9 cellular contexts compared by ENCODE assay signal in the genomic region with DNA sequence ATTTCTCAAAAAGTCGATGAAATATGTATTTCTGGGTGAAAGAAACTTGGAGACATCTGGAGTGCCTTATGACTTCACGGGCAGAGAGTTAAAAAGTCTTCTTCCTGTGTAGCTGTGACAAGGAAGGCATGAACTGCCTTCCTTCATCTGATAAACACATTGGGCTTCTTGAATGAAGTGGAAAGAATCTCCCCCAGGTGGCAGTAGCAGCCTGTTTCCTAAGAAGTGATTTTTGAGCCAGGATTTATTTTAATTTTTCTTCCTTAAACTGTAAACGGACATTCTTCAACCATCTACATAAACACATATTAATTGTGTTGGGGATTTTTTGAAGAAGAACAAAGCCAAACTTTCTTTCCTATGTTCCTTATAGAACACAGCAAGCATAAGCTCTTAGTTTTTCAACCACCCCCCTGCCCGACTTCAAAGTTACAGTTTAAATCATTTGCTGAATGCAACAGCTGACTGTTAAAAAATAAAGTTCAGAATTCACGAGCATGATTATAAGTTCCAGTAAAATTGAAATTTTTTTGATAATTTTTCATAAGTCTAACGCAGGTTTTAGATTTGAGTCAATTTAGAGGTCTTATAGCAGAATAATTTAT. TPM values are rescaled to one million over a fixed set of nuclear protein-coding genes. Genes with fewer than 3 reads are reported as not detected.
DNase-seq lines count a peak whose midpoint lies in the region; ATAC-seq and TF ChIP-seq lines count a peak whose summit lies in the region.
"Had no signal": no experiment of that assay in that cellular context is flagged by ENCODE, and none has a peak within 500 bp of the region (broad histone marks: within the 10 kb centered on the region; RNA-seq: fewer than 3 reads in every experiment).

No MANE protein-coding gene starts in this region.

- H4K20me1 ChIP-seq in osteoblast (ENCODE audit: insufficient read depth, low read length), result no peaks in the 10 kb centered on the region

- peak overlapping the region; percentile 84 for H2AFZ ChIP-seq in osteoblast (ENCODE audit: low read length)

- H3K9me3 ChIP-seq in SJCRH30 (replicated peaks) (no peaks in the 10 kb centered on the region), osteoblast (ENCODE audit: low read depth, low read length) (no peaks in the 10 kb centered on the region)

- peak; percentile 46 for ATAC-seq in esophagus mucosa
- ATAC-seq in GM19324 (IDR thresholded peaks at IDR 0.05; ENCODE audit: low FRiP score, unreplicated experiment), result no peak

- DNase-seq in NCI-H524 (lab: John Stamatoyannopoulos, UW) (peak; percentile 14 to 30), NCI-H524 treated with DMSO at 0.1 percent for 48 hours (lab: John Stamatoyannopoulos, UW) (no peak), GM20000 (ENCODE audit: low spot score) (peak; percentile 28), HT1080 (ENCODE audit: low read depth) (peak; percentile 71), SJCRH30 (peak; percentile 33 to 69), osteoblast (ENCODE audit: insufficient read length, low spot score, missing footprints) (no peak)

- no peak overlapping the region for H3K4me3 ChIP-seq in SJCRH30
- peak overlapping the region; percentile 48 for H3K4me3 ChIP-seq in osteoblast (ENCODE audit: insufficient read depth, low read length)

- no peaks in the 10 kb centered on the region for H3K36me3 ChIP-seq in SJCRH30
- H3K36me3 ChIP-seq in osteoblast (ENCODE audit: insufficient read depth, low read length), result no peaks in the 10 kb centered on the region

- H3K4me1 ChIP-seq in SJCRH30, result no peaks in the 10 kb centered on the region
- H3K4me1 ChIP-seq in osteoblast (ENCODE audit: insufficient read depth, low read length), result peaks cover 26% of the 10 kb centered on the region

- H3K27me3 ChIP-seq in SJCRH30 (no peaks in the 10 kb centered on the region), osteoblast (ENCODE audit: insufficient read depth, low read length) (no peaks in the 10 kb centered on the region)

- H3K79me2 ChIP-seq in osteoblast (ENCODE audit: insufficient read depth, low read length), result no peaks in the 10 kb centered on the region

- peak overlapping the region; percentile 76 for H3K4me2 ChIP-seq in osteoblast (ENCODE audit: insufficient read depth, low read length)

- TF ChIP-seq CTCF in GM20000 (IDR thresholded peaks at IDR 0.05; ENCODE audit: extremely low read depth, missing control alignments) (peak; percentile 10), osteoblast (IDR thresholded peaks at IDR 0.05; ENCODE audit: extremely low read depth, low read depth, low read length) (peak; percentile 84)

- H3K27ac ChIP-seq in SJCRH30 (no peak overlapping the region), osteoblast (ENCODE audit: low read depth, low read length) (no peak overlapping the region)

RNA-seq across cellular contexts. Expression of a gene that starts 1.0 kb away (rescaled TPM):
- total RNA-seq in HT1080 (2014; rRNA removed; shearing (Covaris generic)), result not detected in 2 replicates
- not detected in 2 replicates for polyA plus RNA-seq in HT1080 (2015; cell fraction: cytosol; rRNA removed)
- not detected in 2 replicates for polyA plus RNA-seq in HT1080 (2015; cell fraction: nucleus; rRNA removed)
- total RNA-seq in SJCRH30 (2014; rRNA removed; shearing (Covaris generic)), result not detected in 2 replicates
- not detected for total RNA-seq in esophagus mucosa
- total RNA-seq in osteoblast, result not detected in 2 replicates
- total RNA-seq: urinary bladder had no signal
- polyA plus RNA-seq: urinary bladder had no signal

RNA-seq across cellular contexts. Expression of a gene that starts 53.2 kb away (rescaled TPM):
- total RNA-seq in HT1080 (2014; rRNA removed; shearing (Covaris generic)), result 29.6 and 30.1 TPM in 2 replicates
- polyA plus RNA-seq in HT1080 (2015; cell fraction: cytosol; rRNA removed), result 30.6 and 30.9 TPM in 2 replicates
- polyA plus RNA-seq in HT1080 (2015; cell fraction: nucleus; rRNA removed), result 34.4 and 41.1 TPM in 2 replicates
- 32.6 and 35.4 TPM in 2 replicates for total RNA-seq in SJCRH30 (2014; rRNA removed; shearing (Covaris generic))
- total RNA-seq in esophagus mucosa (32.8 TPM), osteoblast (27.9 and 28.6 TPM in 2 replicates)

RNA-seq across cellular contexts. Expression of a gene that starts 53.5 kb away (rescaled TPM):
- total RNA-seq in HT1080 (2014; rRNA removed; shearing (Covaris generic)), result 11.2 and 13.8 TPM in 2 replicates
- polyA plus RNA-seq in HT1080 (2015; cell fraction: cytosol; rRNA removed), result 7.6 and 9.8 TPM in 2 replicates
- 47.4 and 49.7 TPM in 2 replicates for polyA plus RNA-seq in HT1080 (2015; cell fraction: nucleus; rRNA removed)
- 20.3 and 26.5 TPM in 2 replicates for total RNA-seq in SJCRH30 (2014; rRNA removed; shearing (Covaris generic))
- 21.6 TPM for total RNA-seq in esophagus mucosa
- total RNA-seq in osteoblast, result 65.1 and 68.8 TPM in 2 replicates

Comparison
In these comparisons a context has a peak if more than half of its experiments do, and no peak if none do; other contexts are left out.
1. DNase-seq: peak in NCI-H524 (2 of 2), GM20000 (single experiment), HT1080 (single experiment) and SJCRH30 (2 of 2); none in NCI-H524 treated with DMSO at 0.1 percent for 48 hours (single experiment) and osteoblast (single experiment).